Comparison of ENCODE assay signal across 16 cellular contexts in genomic region chr3:37909067-37909911, GRCh38. TPM values are rescaled to one million over a fixed set of nuclear protein-coding genes. Genes with fewer than 3 reads are reported as not detected.
DNase-seq lines count a peak whose midpoint lies in the region; ATAC-seq, FAIRE-seq and TF ChIP-seq lines count a peak whose summit lies in the region.
"Had no signal": no experiment of that assay in that cellular context is flagged by ENCODE, and none has a peak within 500 bp of the region (broad histone marks: within the 10 kb centered on the region; RNA-seq: fewer than 3 reads in every experiment).

No MANE protein-coding gene starts in this region.

- no peaks in the 10 kb centered on the region for H3K27me3 ChIP-seq in mammary epithelial cell (ENCODE audit: insufficient read depth, low read length)
- H3K27me3 ChIP-seq in breast epithelium: no peaks in the 10 kb centered on the region
- H3K27me3 ChIP-seq in GM12878 (replicated peaks in 1 of 2; ENCODE audit: control insufficient read depth in 2 of 2, insufficient read depth in 2 of 2, low read length in 1 of 2): no peaks in the 10 kb centered on the region
- no peaks in the 10 kb centered on the region for H3K27me3 ChIP-seq in H7 (ENCODE audit: control insufficient read depth, insufficient read depth, low read length)
- H3K27me3 ChIP-seq in HAP-1 (ENCODE audit: low read depth): no peaks in the 10 kb centered on the region
- H3K27me3 ChIP-seq: heart right ventricle had no signal

- H3K9me3 ChIP-seq in mammary epithelial cell (replicated peaks; ENCODE audit: insufficient read depth, low read length) (no peaks in the 10 kb centered on the region), breast epithelium (no peaks in the 10 kb centered on the region), GM12878 (replicated peaks; ENCODE audit: control insufficient read depth, insufficient read depth, low read length) (no peaks in the 10 kb centered on the region; the same call in 2 of the 3 replicates), HAP-1 (no peaks in the 10 kb centered on the region)
- H3K9me3 ChIP-seq: A549 had no signal

- intact Hi-C loops in mammary epithelial cell (cut with micrococcal nuclease) (no loop called here), breast epithelium (cut with DNase I; ENCODE audit: low total_unique reads) (no loop called here), GM12878 (cut with micrococcal nuclease; ENCODE audit: unreplicated experiment) (loop anchor here (5.0 kb wide), 1 partner anchor 52 kb away; no protein-coding TSS in a partner anchor)

- SMC1A ChIA-PET in GM12878 (lab: Charles Lee; ENCODE audit: uncharacterized antibody, unreplicated experiment): interaction anchor here (1.0 to 2.7 kb wide), 2 partner anchors 10 to 23 kb away, joined by 3 to 6 read pairs; no protein-coding TSS in a partner anchor

- peak; percentile 58 for DNase-seq in mammary epithelial cell
- DNase-seq in breast epithelium (ENCODE audit: low spot score in 2 of 2): no peak
- no peak for DNase-seq in GM12878 (ENCODE audit: low read depth, low spot score)
- DNase-seq in kidney tubule cell (ENCODE audit: low spot score): peak; percentile 86
- DNase-seq in urothelium cell line (ENCODE audit: low spot score): peak; percentile 50
- DNase-seq in H7: no peak
- no peak for DNase-seq in HAP-1 (ENCODE audit: low spot score in 2 of 2)
- DNase-seq in D721Med (ENCODE audit: insufficient read length, low spot score): no peak
- DNase-seq: activated CD4-positive, alpha-beta T cell treated with anti-CD3 and anti-CD28 coated beads, Interleukin-2, amount 10 ng/mL, durations not matched to agents 7 days and 5 days; activated naive CD4-positive, alpha-beta T cell treated with anti-CD3 and anti-CD28 coated beads for 36 hours; DND-41; heart right ventricle; NCI-H446; SHP77 treated with DMSO at 0.1 percent for 48 hours had no signal

- TF ChIP-seq EP300 in GM12878 (IDR thresholded peaks at IDR 0.05; ENCODE audit: borderline replicate concordance in 1 of 2, control insufficient read depth in 1 of 2, low read depth in 2 of 2, low read length in 2 of 2): no peak

- RAD21 ChIA-PET in GM12878 (lab: Charles Lee; ENCODE audit: unreplicated experiment): interaction anchor here (1.6 kb wide), 1 partner anchor 59 kb away, joined by 3 read pairs; no protein-coding TSS in a partner anchor

- no peak overlapping the region for H3K4me3 ChIP-seq in mammary epithelial cell (replicated peaks in 1 of 3; ENCODE audit: insufficient read depth in 1 of 3, low read depth in 2 of 3, low read length in 3 of 3)
- no peak overlapping the region for H3K4me3 ChIP-seq in breast epithelium
- no peak overlapping the region for H3K4me3 ChIP-seq in GM12878
- H3K4me3 ChIP-seq in H7 (ENCODE audit: insufficient read depth, low read depth, low read length): no peak overlapping the region
- H3K4me3 ChIP-seq in HAP-1: no peak overlapping the region
- H3K4me3 ChIP-seq: A549, heart right ventricle, skin epidermis had no signal

- dilution Hi-C loops in mammary epithelial cell (cut with HindIII; ENCODE audit: low sequenced_read_pairs): no loop called here

- POLR2A ChIA-PET in GM12878 (lab: Charles Lee): no interaction called here

- WGBS in mammary epithelial cell (ENCODE audit: low coverage, missing lambda C conversion rate): 95% methylated on average over 5 of the region's 5 CpGs
- WGBS in GM12878 (ENCODE audit: insufficient coverage, insufficient replicate concordance, low lambda C conversion rate, missing lambda C conversion rate): 58% methylated on average over 5 of the region's 5 CpGs

- TF ChIP-seq RAD21 in GM12878 (IDR thresholded peaks at IDR 0.05; ENCODE audit: insufficient read depth, low read depth, low read length): no peak

- H3K27ac ChIP-seq in mammary epithelial cell (ENCODE audit: insufficient read depth, low read depth, low read length) (no peak overlapping the region), breast epithelium (peak overlapping the region in 1 of 2 donors; percentile 54), GM12878 (ENCODE audit: control insufficient read depth, insufficient read depth) (no peak overlapping the region)
- H3K27ac ChIP-seq: A549 had no signal

- H3K79me2 ChIP-seq in mammary epithelial cell (ENCODE audit: insufficient read depth, low read length) (peaks cover 98% of the 10 kb centered on the region), GM12878 (ENCODE audit: control insufficient read depth, insufficient read depth, low read length) (no peaks in the 10 kb centered on the region)

- no peak for ATAC-seq in GM12878

- BruUV-seq in mammary epithelial cell (replicated peaks; lab: Mats Ljungman, UMichigan): no TSS peak
- BruUV-seq in GM12878 (replicated peaks; lab: Mats Ljungman, UMichigan): no TSS peak

- in situ Hi-C loops in mammary epithelial cell (cut with MboI; ENCODE audit: low sequenced_read_pairs in 2 of 2) (no loop called here), GM12878 (cut with MboI) (no loop called here), HAP-1 (cut with MboI; ENCODE audit: low sequenced_read_pairs) (no loop called here)

- H2AFZ ChIP-seq in mammary epithelial cell (ENCODE audit: low read depth, low read length) (no peak overlapping the region), GM12878 (ENCODE audit: control insufficient read depth, low read depth, low read length) (no peak overlapping the region)

- FAIRE-seq in GM12878 (lab: Jason Lieb, UNC) (peak; percentile 54), urothelium cell line (lab: Jason Lieb, UNC) (no peak), D721Med (lab: Jason Lieb, UNC) (no peak)
- FAIRE-seq: A549 had no signal

- H3K9ac ChIP-seq in mammary epithelial cell (ENCODE audit: insufficient read depth, low read length): no peak overlapping the region
- no peak overlapping the region for H3K9ac ChIP-seq in GM12878 (ENCODE audit: control insufficient read depth, insufficient read depth, low read length)

- no peak for TF ChIP-seq CTCF in mammary epithelial cell (conservative IDR thresholded peaks at IDR 0.05 in 1 of 2, IDR thresholded peaks at IDR 0.05 in 1 of 2; ENCODE audit: extremely low read depth in 1 of 2, insufficient read depth in 1 of 2, low read depth in 1 of 2, low read length in 2 of 2)
- no peak for TF ChIP-seq CTCF in breast epithelium (IDR thresholded peaks at IDR 0.05)
- TF ChIP-seq CTCF in GM12878 (IDR thresholded peaks at IDR 0.05 in 2 of 3, conservative IDR thresholded peaks at IDR 0.05 in 1 of 3; ENCODE audit: control insufficient read depth in 2 of 3, extremely low read depth in 1 of 3, insufficient read depth in 1 of 3, low read depth in 3 of 3, low read length in 3 of 3): no peak
- no peak for TF ChIP-seq CTCF in D721Med (IDR thresholded peaks at IDR 0.05; ENCODE audit: insufficient read depth, missing control alignments)

- TF ChIP-seq POLR2A in breast epithelium (IDR thresholded peaks at IDR 0.05): no peak
- no peak for TF ChIP-seq POLR2A in GM12878 (IDR thresholded peaks at IDR 0.05; ENCODE audit: low read depth, low read length)

- H4K20me1 ChIP-seq in mammary epithelial cell (ENCODE audit: insufficient read depth, low read length) (no peaks in the 10 kb centered on the region), GM12878 (ENCODE audit: control insufficient read depth, insufficient read depth) (no peaks in the 10 kb centered on the region)

- H3K4me1 ChIP-seq in mammary epithelial cell (ENCODE audit: insufficient read depth, low read length) (peaks cover 22% of the 10 kb centered on the region), breast epithelium (peaks cover 6 to 24% of the 10 kb centered on the region in 2 donors), GM12878 (ENCODE audit: control insufficient read depth, insufficient read depth, low read length) (peaks cover 29% of the 10 kb centered on the region), HAP-1 (peaks cover 4% of the 10 kb centered on the region; the same call in 1 of the 2 replicates)

- CTCF ChIA-PET in mammary epithelial cell (lab: Charles Lee; ENCODE audit: low non-redundant PET) (no interaction called here), GM12878 (lab: Yijun Ruan, JAX) (interaction anchor here (0.7 to 4.5 kb wide), 3 partner anchors 54 to 65 kb away, joined by 3 to 24 read pairs (median 11); no protein-coding TSS in a partner anchor)

- H3K4me2 ChIP-seq in mammary epithelial cell (ENCODE audit: insufficient read depth, low read depth, low read length) (no peak overlapping the region), GM12878 (ENCODE audit: control insufficient read depth, insufficient read depth) (no peak overlapping the region)
- H3K4me2 ChIP-seq: A549 had no signal

- H3K36me3 ChIP-seq in mammary epithelial cell (ENCODE audit: insufficient read depth, low read length) (peaks cover 2% of the 10 kb centered on the region), breast epithelium (no peaks in the 10 kb centered on the region), GM12878 (ENCODE audit: control insufficient read depth in 2 of 2, insufficient read depth in 2 of 2, low read length in 1 of 2) (no peaks in the 10 kb centered on the region), H7 (replicated peaks; ENCODE audit: control insufficient read depth, insufficient read depth, low read length) (no peaks in the 10 kb centered on the region; the same call in 1 of the 2 replicates), HAP-1 (replicated peaks) (no peaks in the 10 kb centered on the region)

RNA-seq across cellular contexts. Expression of gene CTDSPL, which starts 47.6 kb away (rescaled TPM):
- total RNA-seq in mammary epithelial cell (10 to 100 TPM; 65.3 to 81.7 TPM), breast epithelium (10 to 100 TPM; 40.0 to 80.8 (median 63.1) TPM), GM12878 (2014; rRNA removed) (0.05 and 0.06 TPM in 2 replicates), GM12878 (2014; rRNA removed; fragmentation: Illumina TruSeq; extraction: Trizol) (not detected in 2 replicates), GM12878 (2021) (0.13 and 0.51 TPM in 2 replicates)
- polyA plus RNA-seq in mammary epithelial cell (86.8 TPM), GM12878 (2011; rRNA removed) (0.13 and 0.31 TPM in 2 replicates), GM12878 (2014; fragmentation: Illumina TruSeq; extraction: Trizol) (not detected in 2 replicates), GM12878 (2014; fragmentation: Nextera tagmentation; extraction: Ambion mirVana) (not detected), GM12878 (2014; rRNA removed) (0.05 TPM in 1 of 2 replicates, not detected in the other), GM12878 (2016; fragmentation: Nextera tagmentation; extraction: Ambion mirVana) (not detected)
- 149 TPM for polyA minus RNA-seq in mammary epithelial cell
- total RNA-seq in GM12878 (2013; cell fraction: nucleolus; rRNA removed): not detected in 2 replicates
- not detected for polyA plus RNA-seq in GM12878 (2011; ENCODE audit: low read depth)
- 0.10 and 0.17 TPM in 2 replicates for polyA plus RNA-seq in GM12878 (2011; cell fraction: cytosol; rRNA removed)
- polyA plus RNA-seq in GM12878 (2011; cell fraction: nucleus; rRNA removed): 0.15 TPM in 2 replicates
- not detected in 2 replicates for polyA plus RNA-seq in GM12878 (2012)
- 0.26 and 0.59 TPM in 2 replicates for polyA minus RNA-seq in GM12878 (2011; rRNA and poly(A)+ RNA removed)
- polyA minus RNA-seq in GM12878 (2011; cell fraction: cytosol; rRNA and poly(A)+ RNA removed): 0.31 and 0.53 TPM in 2 replicates
- 0.10 and 0.12 TPM in 2 replicates for polyA minus RNA-seq in GM12878 (2011; cell fraction: nucleus; rRNA and poly(A)+ RNA removed)
- 20.3 and 21.1 TPM in 2 replicates for total RNA-seq in H7 (2014; rRNA removed; shearing (Covaris generic))

Comparison
In these comparisons a context has a peak if more than half of its experiments do, and no peak if none do; other contexts are left out.
1. DNase-seq: peak in mammary epithelial cell (single experiment), kidney tubule cell (single experiment) and urothelium cell line (single experiment); none in breast epithelium (0 of 2), GM12878 (single experiment), H7 (single experiment), HAP-1 (0 of 2) and D721Med (single experiment).
2. RNA of gene CTDSPL, which starts 47.6 kb away (total RNA-seq): 65.3 to 81.7 TPM in mammary epithelial cell, 40.0 to 80.8 TPM in breast epithelium and 20.3 to 21.1 TPM in H7; 0.05 to 0.51 TPM in GM12878; every median in the first group is over 10 times any median in the second.